Comparison of ENCODE assay signal across 9 cellular contexts in the genomic region with DNA sequence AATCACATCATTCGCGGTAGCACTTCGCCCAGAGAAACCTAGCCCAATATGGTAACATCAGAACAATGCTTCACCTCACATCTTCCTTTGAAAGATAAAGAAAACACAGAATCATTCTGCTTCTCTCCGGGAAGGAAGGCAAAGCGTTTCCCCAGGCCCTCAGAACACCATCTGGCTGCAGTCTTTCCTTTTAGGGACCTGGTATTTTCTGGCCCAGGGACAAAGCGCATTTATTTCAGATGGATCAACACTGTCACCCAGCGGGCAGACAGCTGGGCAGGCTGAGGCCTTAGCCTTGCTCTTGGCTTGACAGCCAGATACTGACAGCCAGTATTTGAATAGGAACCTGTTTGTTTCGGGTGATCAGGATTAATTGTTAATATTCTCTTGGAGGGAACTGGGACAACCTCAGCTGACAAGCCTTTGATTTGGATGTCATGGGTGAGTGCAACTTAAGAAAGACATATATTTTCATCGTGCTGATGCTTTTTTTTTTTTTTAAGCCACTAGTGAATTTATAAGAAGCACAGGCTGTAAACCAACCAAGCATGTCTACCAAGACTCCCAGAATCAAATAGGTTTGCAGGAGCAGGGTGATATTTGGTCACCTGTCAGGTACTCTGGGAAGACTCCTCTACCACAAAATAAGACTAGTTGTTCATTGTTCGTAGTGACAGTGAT.
DNase-seq lines count a peak whose midpoint lies in the region; ATAC-seq and TF ChIP-seq lines count a peak whose summit lies in the region.
"Had no signal": no experiment of that assay in that cellular context is flagged by ENCODE, and none has a peak within 500 bp of the region (broad histone marks: within the 10 kb centered on the region; RNA-seq: fewer than 3 reads in every experiment).

No MANE protein-coding gene starts in this region.

- no peaks in the 10 kb centered on the region for H3K4me1 Mint-ChIP-seq in immature natural killer cell

- DNase-seq in AG04449 (ENCODE audit: low read depth, low spot score) (peak; percentile 46), RWPE1 (ENCODE audit: low spot score) (peak; percentile 55), esophagus squamous epithelium (lab: John Stamatoyannopoulos, UW) (no peak), mucosa of descending colon (peak in 2 of 3 donors; percentile 59 to 71), immature natural killer cell (no peak)
- DNase-seq in stimulated activated naive CD4-positive, alpha-beta T cell treated with Interleukin-2 at 50 U/mL for 16 hours (lab: John Stamatoyannopoulos, UW), result no peak

- H3K36me3 Mint-ChIP-seq in immature natural killer cell, result no peaks in the 10 kb centered on the region

- no peaks in the 10 kb centered on the region for H3K36me3 ChIP-seq in HUES64 (ENCODE audit: insufficient read depth, low read length)
- no peaks in the 10 kb centered on the region for H3K36me3 ChIP-seq in esophagus squamous epithelium
- H3K36me3 ChIP-seq in mucosa of descending colon (ENCODE audit: low read depth), result no peaks in the 10 kb centered on the region

- no peaks in the 10 kb centered on the region for H3K9me3 ChIP-seq in HUES64 (ENCODE audit: insufficient read depth, low read depth, low read length)
- H3K9me3 ChIP-seq in esophagus squamous epithelium, result no peaks in the 10 kb centered on the region
- no peaks in the 10 kb centered on the region for H3K9me3 ChIP-seq in mucosa of descending colon

- TF ChIP-seq POLR2A in esophagus squamous epithelium (IDR thresholded peaks at IDR 0.05), result no peak

- 28% methylated on average over 10 of the region's 10 CpGs for WGBS in HUES64
- WGBS in esophagus squamous epithelium, 2 donors, result 11 to 23% methylated on average over 7 to 10 of the region's 10 CpGs

- TF ChIP-seq CTCF in AG04449 (IDR thresholded peaks at IDR 0.05; ENCODE audit: insufficient read depth, low read length, missing control alignments) (peak; percentile 94), RWPE1 (conservative IDR thresholded peaks at IDR 0.05; ENCODE audit: low read depth) (peak; percentile 88), esophagus squamous epithelium (IDR thresholded peaks at IDR 0.05) (peak; percentile 48 to 86 (median 68)), mucosa of descending colon (IDR thresholded peaks at IDR 0.05) (no peak)

- no peak overlapping the region; the same call in 1 of the 2 replicates for H3K9ac ChIP-seq in HUES64 (ENCODE audit: low read depth, low read length)

- intact Hi-C loops in esophagus squamous epithelium (cut with DNase I) (loop anchor here (5.0 kb wide), 1 partner anchor 219 kb away; no protein-coding TSS in a partner anchor), mucosa of descending colon (cut with DNase I, micrococcal nuclease) (loop anchor here in 1 of 2 donors (5.0 kb wide), 1 partner anchor 219 kb away; no protein-coding TSS in a partner anchor)

- CTCF ChIA-PET in AG04449 (lab: Yijun Ruan, JAX), result interaction anchor here (0.7 to 7.0 kb wide), 38 partner anchors 10 to 1236 kb away, joined by 3 to 142 read pairs (median 4); a partner anchor contains a TSS
- CTCF ChIA-PET in RWPE1 (lab: Yijun Ruan, JAX), result interaction anchor here (0.6 to 1.0 kb wide), 10 partner anchors 11 to 1211 kb away, joined by 3 to 5 read pairs (median 3); no protein-coding TSS in a partner anchor

- H3K9me3 Mint-ChIP-seq in immature natural killer cell, result no peaks in the 10 kb centered on the region
- H3K9me3 Mint-ChIP-seq: dendritic cell treated with granulocyte-macrophage colony-stimulating factor and Interleukin-4, amounts not matched to agents 40 ng/mL and 50 ng/mL, for 4 days had no signal

- ATAC-seq in mucosa of descending colon, result peak; percentile 91
- ATAC-seq in HG02678 (IDR thresholded peaks at IDR 0.05; ENCODE audit: unreplicated experiment), result no peak

- peaks cover 0 to 2% (median 2%) of the 10 kb centered on the region in 3 donors for H3K27me3 Mint-ChIP-seq in immature natural killer cell (ENCODE audit: low read depth in 3 of 3)
- H3K27me3 Mint-ChIP-seq: dendritic cell treated with granulocyte-macrophage colony-stimulating factor and Interleukin-4, amounts not matched to agents 40 ng/mL and 50 ng/mL, for 4 days had no signal

- H3K4me3 ChIP-seq in AG04449 (ENCODE audit: low read depth, low read length), result no peak overlapping the region; the same call in 1 of the 2 replicates
- H3K4me3 ChIP-seq in HUES64 (ENCODE audit: low read length), result no peak overlapping the region
- peak overlapping the region in 2 of 4 donors; percentile 4 to 48 for H3K4me3 ChIP-seq in esophagus squamous epithelium
- H3K4me3 ChIP-seq in mucosa of descending colon, result no peak overlapping the region

- H3K27ac Mint-ChIP-seq in immature natural killer cell, result no peak overlapping the region
- H3K27ac Mint-ChIP-seq: dendritic cell treated with granulocyte-macrophage colony-stimulating factor and Interleukin-4, amounts not matched to agents 40 ng/mL and 50 ng/mL, for 4 days had no signal

- H3K4me1 ChIP-seq in HUES64 (ENCODE audit: insufficient read depth, low read length), result peaks cover 7% of the 10 kb centered on the region; the same call in 1 of the 2 replicates
- H3K4me1 ChIP-seq in esophagus squamous epithelium, result peaks cover 0 to 19% (median 6%) of the 10 kb centered on the region in 3 donors
- no peaks in the 10 kb centered on the region for H3K4me1 ChIP-seq in mucosa of descending colon (ENCODE audit: low read depth)

- POLR2A ChIA-PET in AG04449 (lab: Yijun Ruan, JAX) (no interaction called here), RWPE1 (lab: Yijun Ruan, JAX; ENCODE audit: low non-redundant PET) (no interaction called here)

- no peak overlapping the region for H3K4me3 Mint-ChIP-seq in immature natural killer cell
- H3K4me3 Mint-ChIP-seq: dendritic cell treated with granulocyte-macrophage colony-stimulating factor and Interleukin-4, amounts not matched to agents 40 ng/mL and 50 ng/mL, for 4 days had no signal

- H3K27ac ChIP-seq in HUES64 (ENCODE audit: low read depth, low read length) (peak overlapping the region; percentile 72; the same call in 1 of the 2 replicates), RWPE1 (no peak overlapping the region), esophagus squamous epithelium (peak overlapping the region in 3 of 4 donors; percentile 67 to 76 (median 71))

- H3K27me3 ChIP-seq in HUES64 (ENCODE audit: insufficient read depth, low read length), result no peaks in the 10 kb centered on the region
- no peaks in the 10 kb centered on the region for H3K27me3 ChIP-seq in esophagus squamous epithelium

Comparison
In these comparisons a context has a peak if more than half of its experiments do, and no peak if none do; other contexts are left out.
1. DNase-seq: peak in AG04449 (single experiment), RWPE1 (single experiment) and mucosa of descending colon (2 of 3); none in esophagus squamous epithelium (single experiment), immature natural killer cell (0 of 3) and stimulated activated naive CD4-positive, alpha-beta T cell treated with Interleukin-2 at 50 U/mL for 16 hours (single experiment).